18 cellular contexts compared by ENCODE assay signal in the genomic region with DNA sequence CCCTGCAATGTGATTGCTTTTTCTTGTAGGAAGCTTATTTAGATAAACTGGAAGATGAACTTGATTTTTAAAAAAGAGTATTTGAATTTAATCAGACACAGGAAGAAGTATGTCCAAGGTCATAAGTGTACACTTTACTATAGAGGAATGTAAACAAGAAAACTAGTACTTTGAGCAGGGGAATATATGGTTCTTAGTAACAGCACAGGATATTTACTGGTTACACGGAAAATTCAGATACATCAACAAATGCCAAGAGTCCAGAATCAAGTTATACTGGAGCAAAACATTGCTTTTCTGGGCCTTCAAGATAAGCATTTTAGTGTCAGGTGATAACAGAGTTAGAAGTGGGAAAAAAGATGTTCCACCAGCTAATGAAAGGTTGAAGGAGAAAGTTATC.
"Had no signal": no experiment of that assay in that cellular context is flagged by ENCODE, and none has a peak within 500 bp of the region (broad histone marks: within the 10 kb centered on the region; RNA-seq: fewer than 3 reads in every experiment).

No MANE protein-coding gene starts in this region.

- H3K4me3 ChIP-seq: esophagus squamous epithelium, gastroesophageal sphincter, sigmoid colon, skin epidermis, stomach, thoracic aorta, transverse colon had no signal

- ATAC-seq: gastroesophageal sphincter; left colon; left ventricle myocardium superior; naive thymus-derived CD4-positive, alpha-beta T cell had no signal

- H3K27me3 ChIP-seq: esophagus squamous epithelium, gastroesophageal sphincter, sigmoid colon, stomach, transverse colon had no signal

- H3K36me3 ChIP-seq: esophagus squamous epithelium, gastroesophageal sphincter, sigmoid colon, stomach, thoracic aorta, transverse colon had no signal

- H3K4me1 ChIP-seq: gastroesophageal sphincter, sigmoid colon had no signal

- DNase-seq: dermis blood vessel endothelial cell; esophagus squamous epithelium; foreskin fibroblast; glutamatergic neuron; immature natural killer cell; left colon; left ventricle myocardium superior; naive thymus-derived CD4-positive, alpha-beta T cell; nephron progenitor cell; posterior cingulate gyrus; sigmoid colon; stimulated activated naive CD4-positive, alpha-beta T cell; stomach; substantia nigra; transverse colon had no signal

- H3K27ac ChIP-seq: esophagus squamous epithelium, gastroesophageal sphincter, sigmoid colon, skin epidermis, stomach, thoracic aorta, transverse colon had no signal

- H3K9me3 ChIP-seq: esophagus squamous epithelium, gastroesophageal sphincter, sigmoid colon, stomach, thoracic aorta, transverse colon had no signal
